ENCODE assay signal across 21 cellular contexts in genomic region chr11:10418950-10419310, GRCh38.
"Had no signal": no experiment of that assay in that cellular context is flagged by ENCODE, and none has a peak within 500 bp of the region (broad histone marks: within the 10 kb centered on the region; RNA-seq: fewer than 3 reads in every experiment).

No MANE protein-coding gene starts in this region.

- H3K9me3 ChIP-seq: thoracic aorta had no signal

- H3K4me3 ChIP-seq: esophagus muscularis mucosa, neural progenitor cell, thoracic aorta had no signal

- H2AFZ ChIP-seq: neural progenitor cell had no signal

- DNase-seq: activated CD4-positive, alpha-beta T cell treated with anti-CD3 and anti-CD28 coated beads for 1 hour; activated CD4-positive, alpha-beta T cell treated with anti-CD3 and anti-CD28 coated beads, Interleukin-2, amount 10 ng/mL, durations not matched to agents 7 days and 5 days; activated CD8-positive, alpha-beta T cell treated with anti-CD3 and anti-CD28 coated beads for 36 hours; activated gamma-delta T cell treated with Interleukin-2 at 50 U/mL for 16 hours; activated naive CD4-positive, alpha-beta T cell treated with anti-CD3 and anti-CD28 coated beads, Interleukin-2, amount 50 U/mL, for 16 hours; activated T-cell treated with anti-CD3 and anti-CD28 coated beads, Interleukin-2, amount 50 U/mL, for 4 hours; amygdala; central memory CD4-positive, alpha-beta T cell; dermis blood vessel endothelial cell; effector CD4-positive, alpha-beta T cell; left colon; naive thymus-derived CD8-positive, alpha-beta T cell; posterior cingulate gyrus; right cardiac atrium; stimulated activated CD4-positive, alpha-beta T cell treated with anti-CD3 and anti-CD28 coated beads, Interleukin-2, amount 100 ng/mL, for 48 hours; stimulated activated naive CD8-positive, alpha-beta T cell treated with anti-CD3 and anti-CD28 coated beads, Interleukin-15, Interleukin-2, amounts not matched to agents 100 U/mL and 50 U/mL, for 24 hours; T-helper 17 cell; T1000 had no signal

- H3K27ac ChIP-seq: esophagus muscularis mucosa, neural progenitor cell, thoracic aorta had no signal

- H3K9ac ChIP-seq: neural progenitor cell had no signal

- H3K27me3 ChIP-seq: esophagus muscularis mucosa, neural progenitor cell had no signal

- H3K36me3 ChIP-seq: esophagus muscularis mucosa, neural progenitor cell, thoracic aorta had no signal

- H3K4me1 ChIP-seq: neural progenitor cell had no signal

- H3K4me2 ChIP-seq: neural progenitor cell had no signal
